2 cellular contexts compared by ENCODE assay signal in genomic region chr10:133529576-133529946, GRCh38.
TF ChIP-seq lines count a peak whose summit lies in the region.

No MANE protein-coding gene starts in this region.

TF ChIP-seq in SK-N-SH, 30 proteins besides CTCF, POLR2A, EP300 and RAD21 (continued from another document):
- no peak for TF ChIP-seq IRF3 (IDR thresholded peaks at IDR 0.05; ENCODE audit: low read depth, low read length)
- no peak for TF ChIP-seq ELF1 (IDR thresholded peaks at IDR 0.05)

TF ChIP-seq in SK-N-SH treated with all-trans-retinoic acid at 6 μM for 48 hours, 23 proteins besides CTCF, POLR2A, EP300 and RAD21 (continued from another document):
- TF ChIP-seq POU6F1 (CRISPR knock-in tag; IDR thresholded peaks at IDR 0.05; ENCODE audit: borderline replicate concordance, low read depth) (no peak), ISL1 (CRISPR knock-in tag; IDR thresholded peaks at IDR 0.05) (no peak)
TF ChIP-seq in SK-N-SH treated with all-trans-retinoic acid at 6 μM for 48 hours: peak in this region for 0.
